25 cellular contexts compared by ENCODE assay signal in genomic region chr3:62710761-62711160, GRCh38.
"Had no signal": no experiment of that assay in that cellular context is flagged by ENCODE, and none has a peak within 500 bp of the region (broad histone marks: within the 10 kb centered on the region; RNA-seq: fewer than 3 reads in every experiment).

No MANE protein-coding gene starts in this region.

- H3K27me3 ChIP-seq: ovary, sigmoid colon, testis, tibial artery had no signal

- H3K4me3 Mint-ChIP-seq: naive thymus-derived CD8-positive, alpha-beta T cell; nephron progenitor cell; stimulated activated effector memory CD8-positive, alpha-beta T cell treated with anti-CD3 and anti-CD28 coated beads, Interleukin-12 subunit alpha, Interleukin-12 subunit beta, amount 100 ng/mL, for 72 hours; type B pancreatic cell had no signal

- H3K9me3 Mint-ChIP-seq: nephron progenitor cell, type B pancreatic cell had no signal

- DNase-seq: dermis blood vessel endothelial cell; effector memory CD4-positive, alpha-beta T cell; erythroblast; esophagus squamous epithelium; foreskin melanocyte; head of caudate nucleus; left ventricle myocardium superior; lower lobe of right lung; naive thymus-derived CD8-positive, alpha-beta T cell; nephron progenitor cell; occipital lobe; ovary; posterior cingulate gyrus; psoas muscle; right cardiac atrium; sigmoid colon; stimulated activated CD4-positive, alpha-beta T cell treated with anti-CD3 and anti-CD28 coated beads, Interleukin-2, amount 100 ng/mL, for 24 hours; stimulated activated CD4-positive, alpha-beta T cell treated with anti-CD3 and anti-CD28 coated beads, Interleukin-4, amount 100 ng/mL, for 24 hours; stimulated activated naive CD4-positive, alpha-beta T cell treated with Interleukin-2 at 50 U/mL for 16 hours; substantia nigra; testis; tibial artery had no signal

- H3K27ac Mint-ChIP-seq: naive thymus-derived CD8-positive, alpha-beta T cell; stimulated activated effector memory CD8-positive, alpha-beta T cell treated with anti-CD3 and anti-CD28 coated beads, Interleukin-12 subunit alpha, Interleukin-12 subunit beta, amount 100 ng/mL, for 72 hours; type B pancreatic cell had no signal

- H3K27me3 Mint-ChIP-seq: type B pancreatic cell had no signal

- H3K4me1 ChIP-seq: lower lobe of right lung, psoas muscle, sigmoid colon, testis had no signal

- H3K27ac ChIP-seq: coronary artery, esophagus squamous epithelium, lower lobe of right lung, ovary, psoas muscle, sigmoid colon, testis, tibial artery had no signal

- H3K9me3 ChIP-seq: esophagus squamous epithelium, lower lobe of right lung, ovary, psoas muscle, sigmoid colon, testis, tibial artery had no signal

- ATAC-seq: left ventricle myocardium superior; lower lobe of right lung; naive thymus-derived CD8-positive, alpha-beta T cell; psoas muscle; right cardiac atrium; stimulated activated effector memory CD8-positive, alpha-beta T cell treated with anti-CD3 and anti-CD28 coated beads, Interleukin-12 subunit alpha, Interleukin-12 subunit beta, amount 100 ng/mL, for 72 hours had no signal

- H3K36me3 Mint-ChIP-seq: naive thymus-derived CD8-positive, alpha-beta T cell; stimulated activated effector memory CD8-positive, alpha-beta T cell treated with anti-CD3 and anti-CD28 coated beads, Interleukin-12 subunit alpha, Interleukin-12 subunit beta, amount 100 ng/mL, for 72 hours; type B pancreatic cell had no signal

- H3K36me3 ChIP-seq: esophagus squamous epithelium, lower lobe of right lung, ovary, sigmoid colon, tibial artery had no signal

- H3K4me1 Mint-ChIP-seq: naive thymus-derived CD8-positive, alpha-beta T cell; stimulated activated effector memory CD8-positive, alpha-beta T cell treated with anti-CD3 and anti-CD28 coated beads, Interleukin-12 subunit alpha, Interleukin-12 subunit beta, amount 100 ng/mL, for 72 hours had no signal

- H3K4me3 ChIP-seq: coronary artery, esophagus squamous epithelium, lower lobe of right lung, ovary, psoas muscle, sigmoid colon, testis, tibial artery had no signal
